Comparison of ENCODE assay signal across 1 cellular context in genomic region chr3:183360971-183361624, GRCh38.
A peak's percentile ranks its signal among the peaks of the same experiment; 100 is the strongest.
TF ChIP-seq lines count a peak whose summit lies in the region.

No MANE protein-coding gene starts in this region.

TF ChIP-seq in K562, 482 proteins besides CTCF, POLR2A, EP300 and RAD21 (continued from another document and continues in another):
- TF ChIP-seq CHAMP1 (IDR thresholded peaks at IDR 0.05): peak; percentile 96
- TF ChIP-seq BCOR (IDR thresholded peaks at IDR 0.05): peak; percentile 69
- TF ChIP-seq, protein P1, sequence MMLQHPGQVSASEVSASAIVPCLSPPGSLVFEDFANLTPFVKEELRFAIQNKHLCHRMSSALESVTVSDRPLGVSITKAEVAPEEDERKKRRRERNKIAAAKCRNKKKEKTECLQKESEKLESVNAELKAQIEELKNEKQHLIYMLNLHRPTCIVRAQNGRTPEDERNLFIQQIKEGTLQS (IDR thresholded peaks at IDR 0.05): peak; percentile 30; the same call in 1 of the 2 replicates
- TF ChIP-seq, protein P1 (CRISPR knock-in tag; conservative IDR thresholded peaks at IDR 0.05): 0 out of 2 replicates have a peak, but pooled peaks have one; percentile 17
- no peak for TF ChIP-seq E2F5 (CRISPR knock-in tag; IDR thresholded peaks at IDR 0.05)
- TF ChIP-seq BRD4 (IDR thresholded peaks at IDR 0.05): no peak
- TF ChIP-seq ZNF311 (CRISPR knock-in tag; IDR thresholded peaks at IDR 0.05): no peak
- TF ChIP-seq PHF20 (IDR thresholded peaks at IDR 0.05; ENCODE audit: partially characterized antibody): no peak
- peak; percentile 47; the same call in 1 of the 2 replicates for TF ChIP-seq MYNN (IDR thresholded peaks at IDR 0.05)
- TF ChIP-seq MYNN (CRISPR knock-in tag; IDR thresholded peaks at IDR 0.05): no peak
- TF ChIP-seq HDAC3 (IDR thresholded peaks at IDR 0.05; ENCODE audit: borderline replicate concordance, partially characterized antibody): peak; percentile 60
- no peak for TF ChIP-seq SNAPC5 (CRISPR knock-in tag; IDR thresholded peaks at IDR 0.05)
- no peak for TF ChIP-seq POLR3G (IDR thresholded peaks at IDR 0.05; ENCODE audit: extremely low read depth, insufficient read length, insufficient replicate concordance)
- TF ChIP-seq IRF2 (CRISPR knock-in tag; IDR thresholded peaks at IDR 0.05): no peak
- TF ChIP-seq CXXC5 (CRISPR knock-in tag; IDR thresholded peaks at IDR 0.05): peak; percentile 42
- TF ChIP-seq CHD2 (IDR thresholded peaks at IDR 0.05; ENCODE audit: low read depth, low read length): peak; percentile 85
- no peak for TF ChIP-seq SMAD3 (CRISPR knock-in tag; conservative IDR thresholded peaks at IDR 0.05)
- no peak for TF ChIP-seq ZNF57 (CRISPR knock-in tag; IDR thresholded peaks at IDR 0.05)
- no peak for TF ChIP-seq SRSF3 (IDR thresholded peaks at IDR 0.05; ENCODE audit: insufficient read depth, low read length)
- 0 out of 2 replicates have a peak, but pooled peaks have one; percentile 22 for TF ChIP-seq SNIP1 (IDR thresholded peaks at IDR 0.05; ENCODE audit: low read depth)
- TF ChIP-seq, protein P2, sequence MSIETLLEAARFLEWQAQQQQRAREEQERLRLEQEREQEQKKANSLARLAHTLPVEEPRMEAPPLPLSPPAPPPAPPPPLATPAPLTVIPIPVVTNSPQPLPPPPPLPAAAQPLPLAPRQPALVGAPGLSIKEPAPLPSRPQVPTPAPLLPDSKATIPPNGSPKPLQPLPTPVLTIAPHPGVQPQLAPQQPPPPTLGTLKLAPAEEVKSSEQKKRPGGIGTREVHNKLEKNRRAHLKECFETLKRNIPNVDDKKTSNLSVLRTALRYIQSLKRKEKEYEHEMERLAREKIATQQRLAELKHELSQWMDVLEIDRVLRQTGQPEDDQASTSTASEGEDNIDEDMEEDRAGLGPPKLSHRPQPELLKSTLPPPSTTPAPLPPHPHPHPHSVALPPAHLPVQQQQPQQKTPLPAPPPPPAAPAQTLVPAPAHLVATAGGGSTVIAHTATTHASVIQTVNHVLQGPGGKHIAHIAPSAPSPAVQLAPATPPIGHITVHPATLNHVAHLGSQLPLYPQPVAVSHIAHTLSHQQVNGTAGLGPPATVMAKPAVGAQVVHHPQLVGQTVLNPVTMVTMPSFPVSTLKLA (conservative IDR thresholded peaks at IDR 0.05): peak in 1 of 2 experiments; percentile 62; a peak in 2 of 4 replicates
- peak; percentile 92 for TF ChIP-seq TCF3 (CRISPR knock-in tag; IDR thresholded peaks at IDR 0.05)
- TF ChIP-seq HOXB6 (CRISPR knock-in tag; IDR thresholded peaks at IDR 0.05; ENCODE audit: borderline replicate concordance): no peak
- no peak for TF ChIP-seq KDM5B (IDR thresholded peaks at IDR 0.05; ENCODE audit: insufficient replicate concordance, low read depth, low read length)
- no peak for TF ChIP-seq ETS2 (tag; IDR thresholded peaks at IDR 0.05; ENCODE audit: borderline replicate concordance, poor library complexity, severe bottlenecking)
- TF ChIP-seq MEF2D (tag; conservative IDR thresholded peaks at IDR 0.05; ENCODE audit: low read depth): no peak
- TF ChIP-seq TEAD4 (IDR thresholded peaks at IDR 0.05; ENCODE audit: low read length): peak; percentile 90
- no peak for TF ChIP-seq TEAD4 (CRISPR knock-in tag; IDR thresholded peaks at IDR 0.05; ENCODE audit: borderline replicate concordance)
- TF ChIP-seq E2F4 (CRISPR knock-in tag; IDR thresholded peaks at IDR 0.05; ENCODE audit: low read depth): no peak
- peak; percentile 91 for TF ChIP-seq HDAC2 (IDR thresholded peaks at IDR 0.05)
- TF ChIP-seq ZKSCAN1 (IDR thresholded peaks at IDR 0.05; ENCODE audit: low read depth, low read length): 0 out of 2 replicates have a peak, but pooled peaks have one; percentile 14
- TF ChIP-seq MAZ (CRISPR knock-in tag; conservative IDR thresholded peaks at IDR 0.05 in 1 of 2, IDR thresholded peaks at IDR 0.05 in 1 of 2): peak; percentile 29 to 48; a peak in 2 of 4 replicates
- peak; percentile 62 for TF ChIP-seq GATA2 (CRISPR knock-in tag; IDR thresholded peaks at IDR 0.05)
- no peak for TF ChIP-seq ZNF134 (CRISPR knock-in tag; conservative IDR thresholded peaks at IDR 0.05)
- no peak for TF ChIP-seq KLF6 (CRISPR knock-in tag; IDR thresholded peaks at IDR 0.05; ENCODE audit: borderline replicate concordance)
- TF ChIP-seq IFI16 (CRISPR knock-in tag; IDR thresholded peaks at IDR 0.05): no peak
- TF ChIP-seq RFX1 (IDR thresholded peaks at IDR 0.05): 0 out of 2 replicates have a peak, but pooled peaks have one; percentile 19
- TF ChIP-seq FOXA3 (CRISPR knock-in tag; conservative IDR thresholded peaks at IDR 0.05 in 1 of 2, IDR thresholded peaks at IDR 0.05 in 1 of 2): peak in 1 of 2 experiments; percentile 37; a peak in 1 of 4 replicates
- TF ChIP-seq, protein P3, sequence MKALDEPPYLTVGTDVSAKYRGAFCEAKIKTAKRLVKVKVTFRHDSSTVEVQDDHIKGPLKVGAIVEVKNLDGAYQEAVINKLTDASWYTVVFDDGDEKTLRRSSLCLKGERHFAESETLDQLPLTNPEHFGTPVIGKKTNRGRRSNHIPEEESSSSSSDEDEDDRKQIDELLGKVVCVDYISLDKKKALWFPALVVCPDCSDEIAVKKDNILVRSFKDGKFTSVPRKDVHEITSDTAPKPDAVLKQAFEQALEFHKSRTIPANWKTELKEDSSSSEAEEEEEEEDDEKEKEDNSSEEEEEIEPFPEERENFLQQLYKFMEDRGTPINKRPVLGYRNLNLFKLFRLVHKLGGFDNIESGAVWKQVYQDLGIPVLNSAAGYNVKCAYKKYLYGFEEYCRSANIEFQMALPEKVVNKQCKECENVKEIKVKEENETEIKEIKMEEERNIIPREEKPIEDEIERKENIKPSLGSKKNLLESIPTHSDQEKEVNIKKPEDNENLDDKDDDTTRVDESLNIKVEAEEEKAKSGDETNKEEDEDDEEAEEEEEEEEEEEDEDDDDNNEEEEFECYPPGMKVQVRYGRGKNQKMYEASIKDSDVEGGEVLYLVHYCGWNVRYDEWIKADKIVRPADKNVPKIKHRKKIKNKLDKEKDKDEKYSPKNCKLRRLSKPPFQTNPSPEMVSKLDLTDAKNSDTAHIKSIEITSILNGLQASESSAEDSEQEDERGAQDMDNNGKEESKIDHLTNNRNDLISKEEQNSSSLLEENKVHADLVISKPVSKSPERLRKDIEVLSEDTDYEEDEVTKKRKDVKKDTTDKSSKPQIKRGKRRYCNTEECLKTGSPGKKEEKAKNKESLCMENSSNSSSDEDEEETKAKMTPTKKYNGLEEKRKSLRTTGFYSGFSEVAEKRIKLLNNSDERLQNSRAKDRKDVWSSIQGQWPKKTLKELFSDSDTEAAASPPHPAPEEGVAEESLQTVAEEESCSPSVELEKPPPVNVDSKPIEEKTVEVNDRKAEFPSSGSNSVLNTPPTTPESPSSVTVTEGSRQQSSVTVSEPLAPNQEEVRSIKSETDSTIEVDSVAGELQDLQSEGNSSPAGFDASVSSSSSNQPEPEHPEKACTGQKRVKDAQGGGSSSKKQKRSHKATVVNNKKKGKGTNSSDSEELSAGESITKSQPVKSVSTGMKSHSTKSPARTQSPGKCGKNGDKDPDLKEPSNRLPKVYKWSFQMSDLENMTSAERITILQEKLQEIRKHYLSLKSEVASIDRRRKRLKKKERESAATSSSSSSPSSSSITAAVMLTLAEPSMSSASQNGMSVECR (CRISPR knock-in tag; IDR thresholded peaks at IDR 0.05): no peak
- TF ChIP-seq ELF2 (CRISPR knock-in tag; IDR thresholded peaks at IDR 0.05): no peak
- TF ChIP-seq KAT7 (CRISPR knock-in tag; IDR thresholded peaks at IDR 0.05; ENCODE audit: borderline replicate concordance): no peak
- no peak for TF ChIP-seq ZNF717 (CRISPR knock-in tag; IDR thresholded peaks at IDR 0.05)
- TF ChIP-seq, protein P4, sequence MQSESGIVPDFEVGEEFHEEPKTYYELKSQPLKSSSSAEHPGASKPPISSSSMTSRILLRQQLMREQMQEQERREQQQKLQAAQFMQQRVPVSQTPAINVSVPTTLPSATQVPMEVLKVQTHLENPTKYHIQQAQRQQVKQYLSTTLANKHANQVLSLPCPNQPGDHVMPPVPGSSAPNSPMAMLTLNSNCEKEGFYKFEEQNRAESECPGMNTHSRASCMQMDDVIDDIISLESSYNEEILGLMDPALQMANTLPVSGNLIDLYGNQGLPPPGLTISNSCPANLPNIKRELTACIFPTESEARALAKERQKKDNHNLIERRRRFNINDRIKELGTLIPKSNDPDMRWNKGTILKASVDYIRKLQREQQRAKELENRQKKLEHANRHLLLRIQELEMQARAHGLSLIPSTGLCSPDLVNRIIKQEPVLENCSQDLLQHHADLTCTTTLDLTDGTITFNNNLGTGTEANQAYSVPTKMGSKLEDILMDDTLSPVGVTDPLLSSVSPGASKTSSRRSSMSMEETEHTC (IDR thresholded peaks at IDR 0.05): no peak
- TF ChIP-seq U2AF2 (optimal IDR thresholded peaks at IDR 0.05; ENCODE audit: low read depth, low read length): no peak
- 0 out of 2 replicates have a peak, but pooled peaks have one; percentile 22 for TF ChIP-seq TAF7 (tag; IDR thresholded peaks at IDR 0.05)
- TF ChIP-seq, protein P5, sequence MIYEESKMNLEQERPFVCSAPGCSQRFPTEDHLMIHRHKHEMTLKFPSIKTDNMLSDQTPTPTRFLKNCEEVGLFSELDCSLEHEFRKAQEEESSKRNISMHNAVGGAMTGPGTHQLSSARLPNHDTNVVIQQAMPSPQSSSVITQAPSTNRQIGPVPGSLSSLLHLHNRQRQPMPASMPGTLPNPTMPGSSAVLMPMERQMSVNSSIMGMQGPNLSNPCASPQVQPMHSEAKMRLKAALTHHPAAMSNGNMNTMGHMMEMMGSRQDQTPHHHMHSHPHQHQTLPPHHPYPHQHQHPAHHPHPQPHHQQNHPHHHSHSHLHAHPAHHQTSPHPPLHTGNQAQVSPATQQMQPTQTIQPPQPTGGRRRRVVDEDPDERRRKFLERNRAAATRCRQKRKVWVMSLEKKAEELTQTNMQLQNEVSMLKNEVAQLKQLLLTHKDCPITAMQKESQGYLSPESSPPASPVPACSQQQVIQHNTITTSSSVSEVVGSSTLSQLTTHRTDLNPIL (CRISPR knock-in tag; IDR thresholded peaks at IDR 0.05): no peak
- TF ChIP-seq ILF3 (IDR thresholded peaks at IDR 0.05; ENCODE audit: borderline replicate concordance): no peak
- TF ChIP-seq, protein P6, sequence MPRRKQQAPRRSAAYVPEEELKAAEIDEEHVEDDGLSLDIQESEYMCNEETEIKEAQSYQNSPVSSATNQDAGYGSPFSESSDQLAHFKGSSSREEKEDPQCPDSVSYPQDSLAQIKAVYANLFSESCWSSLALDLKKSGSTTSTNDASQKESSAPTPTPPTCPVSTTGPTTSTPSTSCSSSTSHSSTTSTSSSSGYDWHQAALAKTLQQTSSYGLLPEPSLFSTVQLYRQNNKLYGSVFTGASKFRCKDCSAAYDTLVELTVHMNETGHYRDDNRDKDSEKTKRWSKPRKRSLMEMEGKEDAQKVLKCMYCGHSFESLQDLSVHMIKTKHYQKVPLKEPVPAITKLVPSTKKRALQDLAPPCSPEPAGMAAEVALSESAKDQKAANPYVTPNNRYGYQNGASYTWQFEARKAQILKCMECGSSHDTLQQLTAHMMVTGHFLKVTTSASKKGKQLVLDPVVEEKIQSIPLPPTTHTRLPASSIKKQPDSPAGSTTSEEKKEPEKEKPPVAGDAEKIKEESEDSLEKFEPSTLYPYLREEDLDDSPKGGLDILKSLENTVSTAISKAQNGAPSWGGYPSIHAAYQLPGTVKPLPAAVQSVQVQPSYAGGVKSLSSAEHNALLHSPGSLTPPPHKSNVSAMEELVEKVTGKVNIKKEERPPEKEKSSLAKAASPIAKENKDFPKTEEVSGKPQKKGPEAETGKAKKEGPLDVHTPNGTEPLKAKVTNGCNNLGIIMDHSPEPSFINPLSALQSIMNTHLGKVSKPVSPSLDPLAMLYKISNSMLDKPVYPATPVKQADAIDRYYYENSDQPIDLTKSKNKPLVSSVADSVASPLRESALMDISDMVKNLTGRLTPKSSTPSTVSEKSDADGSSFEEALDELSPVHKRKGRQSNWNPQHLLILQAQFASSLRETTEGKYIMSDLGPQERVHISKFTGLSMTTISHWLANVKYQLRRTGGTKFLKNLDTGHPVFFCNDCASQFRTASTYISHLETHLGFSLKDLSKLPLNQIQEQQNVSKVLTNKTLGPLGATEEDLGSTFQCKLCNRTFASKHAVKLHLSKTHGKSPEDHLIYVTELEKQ (CRISPR knock-in tag; IDR thresholded peaks at IDR 0.05): no peak
- TF ChIP-seq ZKSCAN3 (CRISPR knock-in tag; IDR thresholded peaks at IDR 0.05): no peak
- no peak for TF ChIP-seq MCM2 (IDR thresholded peaks at IDR 0.05; ENCODE audit: low read depth)
- peak; percentile 85 for TF ChIP-seq L3MBTL2 (IDR thresholded peaks at IDR 0.05)
- TF ChIP-seq RUNX1 (IDR thresholded peaks at IDR 0.05; ENCODE audit: low read depth): no peak
- TF ChIP-seq HNRNPLL (IDR thresholded peaks at IDR 0.05; ENCODE audit: low read depth, low read length, poor library complexity, severe bottlenecking): no peak
